8 cellular contexts compared by ENCODE assay signal in the genomic region with DNA sequence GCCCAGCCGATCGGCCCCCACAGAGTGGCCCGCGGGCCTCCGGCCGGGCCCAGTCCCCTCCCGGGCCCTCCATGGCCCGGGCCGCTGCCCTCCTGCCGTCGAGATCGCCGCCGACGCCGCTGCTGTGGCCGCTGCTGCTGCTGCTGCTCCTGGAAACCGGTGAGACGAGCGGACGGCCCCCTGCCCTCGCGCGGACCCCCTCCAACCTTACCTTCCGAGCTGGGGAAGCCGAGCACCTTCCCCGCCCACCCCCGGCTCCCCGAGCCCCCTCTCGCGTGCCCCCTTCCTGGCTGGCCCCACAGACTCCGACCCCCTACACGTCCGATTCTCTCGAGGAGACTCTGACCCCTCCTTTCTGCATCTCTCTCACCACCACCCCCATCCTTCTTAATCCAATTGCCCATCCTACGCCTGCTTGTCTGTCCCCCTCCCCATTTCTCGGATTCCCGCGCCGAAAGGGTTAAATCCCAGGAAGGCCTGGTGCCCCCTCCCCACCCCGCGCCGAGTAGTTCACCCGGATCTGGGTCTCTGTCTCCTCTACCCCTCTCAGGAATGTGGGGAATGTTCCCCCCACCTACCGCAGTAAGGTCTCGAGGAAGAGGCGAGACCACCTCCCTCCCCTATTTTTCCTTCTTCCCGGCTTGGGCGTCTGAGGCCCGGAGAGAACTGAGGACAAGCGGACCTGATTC. TPM values are rescaled to one million over a fixed set of nuclear protein-coding genes. Genes with fewer than 3 reads are reported as not detected.
DNase-seq lines count a peak whose midpoint lies in the region; ATAC-seq, FAIRE-seq and TF ChIP-seq lines count a peak whose summit lies in the region.

No MANE protein-coding gene starts in this region.

- in situ Hi-C loops in astrocyte of the cerebellum (cut with HindIII; ENCODE audit: low sequenced_read_pairs): loop anchor here (25.0 kb wide), 1 partner anchor 134 kb away; no protein-coding TSS in a partner anchor

- CTCF ChIA-PET in A549 (lab: Yijun Ruan, JAX): interaction anchor here (0.7 to 4.5 kb wide), 24 partner anchors 10 to 258 kb away, joined by 3 to 30 read pairs (median 4); partner anchors contain the start of gene BCAM
- CTCF ChIA-PET in HEK293 (lab: Yijun Ruan, JAX): interaction anchor here (0.7 to 1.4 kb wide), 6 partner anchors 39 to 59 kb away, joined by 3 to 6 read pairs (median 4); no protein-coding TSS in a partner anchor

- H3K36me3 ChIP-seq in HEK293 (ENCODE audit: control insufficient read depth in 2 of 2, insufficient read depth in 1 of 2, low read length in 2 of 2) (peaks cover 0 to 4% of the 10 kb centered on the region in 2 experiments; a peak in 1 of 3 replicates), thoracic aorta (no peaks in the 10 kb centered on the region)

- DNase-seq in A549 (ENCODE audit: low read depth in 1 of 2, low spot score in 1 of 2) (no peak), astrocyte of the cerebellum (ENCODE audit: low read depth) (no peak), kidney tubule cell (ENCODE audit: low spot score) (peak; percentile 51), thoracic aorta (ENCODE audit: low spot score) (no peak), NCI-H510A (lab: John Stamatoyannopoulos, UW) (no peak), NCI-H128 (lab: John Stamatoyannopoulos, UW; ENCODE audit: unreplicated experiment) (no peak), NCI-H2107 (lab: John Stamatoyannopoulos, UW) (no peak)

- ATAC-seq in A549 (no peak; a peak in 2 of 6 replicates), thoracic aorta (ENCODE audit: insufficient number of reproducible peaks, low FRiP score, low read depth) (no peak)

- TF ChIP-seq EP300 in A549 (IDR thresholded peaks at IDR 0.05): no peak

- H3K27ac ChIP-seq in A549 (peak overlapping the region; percentile 94 to 95), HEK293 (ENCODE audit: extremely low read depth, low read depth, low read length) (peak overlapping the region; percentile 93), thoracic aorta (peak overlapping the region; percentile 89 to 91)

- no peaks in the 10 kb centered on the region for H3K9me3 ChIP-seq in A549
- H3K9me3 ChIP-seq in HEK293 (ENCODE audit: control insufficient read depth, insufficient read depth, low read depth, low read length): no peaks in the 10 kb centered on the region
- no peaks in the 10 kb centered on the region for H3K9me3 ChIP-seq in thoracic aorta

- TF ChIP-seq RAD21 in A549 (conservative IDR thresholded peaks at IDR 0.05 in 1 of 2, IDR thresholded peaks at IDR 0.05 in 1 of 2): no peak

- POLR2A ChIA-PET in A549 (lab: Yijun Ruan, JAX): interaction anchor here (0.7 to 1.4 kb wide), 7 partner anchors 11 to 123 kb away, joined by 3 to 7 read pairs (median 4); partner anchors contain the start of genes BCAM and TOMM40
- POLR2A ChIA-PET in HEK293 (lab: Yijun Ruan, JAX): interaction anchor here (0.8 to 2.2 kb wide), 8 partner anchors 35 to 193 kb away, joined by 3 to 15 read pairs (median 4); partner anchors contain the start of genes BCAM and TOMM40

- no peak for TF ChIP-seq POLR2A in A549 (IDR thresholded peaks at IDR 0.05; ENCODE audit: low read length)

- no peaks in the 10 kb centered on the region for H3K27me3 ChIP-seq in thoracic aorta (replicated peaks; ENCODE audit: insufficient read depth)

- H3K4me3 ChIP-seq in A549 (peak overlapping the region; percentile 97), HEK293 (ENCODE audit: low read depth, low read length) (peak overlapping the region; percentile 85), astrocyte of the cerebellum (ENCODE audit: low read depth, low read length) (peak overlapping the region; percentile 97), thoracic aorta (peak overlapping the region; percentile 80)

- under 1% methylated on average over 34 of the region's 51 CpGs for WGBS in A549 (ENCODE audit: missing lambda C conversion rate)

- TF ChIP-seq CTCF in A549 (IDR thresholded peaks at IDR 0.05) (no peak), HEK293 (tag by site-specific recombination; IDR thresholded peaks at IDR 0.05) (no peak), astrocyte of the cerebellum (IDR thresholded peaks at IDR 0.05; ENCODE audit: low read depth, low read length, missing control alignments) (no peak), thoracic aorta (IDR thresholded peaks at IDR 0.05) (no peak)

- H3K4me1 ChIP-seq in A549 (peaks cover 37% of the 10 kb centered on the region), HEK293 (ENCODE audit: control insufficient read depth, insufficient read depth, low read length) (peaks cover 25% of the 10 kb centered on the region), thoracic aorta (ENCODE audit: control insufficient read depth in 1 of 2, low read depth in 2 of 2) (peaks cover 16 to 33% of the 10 kb centered on the region in 2 donors)

- peak overlapping the region; percentile 93 for H3K4me2 ChIP-seq in A549

- FAIRE-seq in A549 (lab: Jason Lieb, UNC): no peak

TF ChIP-seq in A549, 52 proteins besides CTCF, POLR2A, EP300 and RAD21:
- TF ChIP-seq ZFP36 (IDR thresholded peaks at IDR 0.05; ENCODE audit: borderline replicate concordance, partially characterized antibody): no peak
- 0 out of 2 replicates have a peak, but pooled peaks have one; percentile 4 for TF ChIP-seq MAZ (IDR thresholded peaks at IDR 0.05; ENCODE audit: borderline replicate concordance, low read depth, low read length)
- TF ChIP-seq, protein P1, sequence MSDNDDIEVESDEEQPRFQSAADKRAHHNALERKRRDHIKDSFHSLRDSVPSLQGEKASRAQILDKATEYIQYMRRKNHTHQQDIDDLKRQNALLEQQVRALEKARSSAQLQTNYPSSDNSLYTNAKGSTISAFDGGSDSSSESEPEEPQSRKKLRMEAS (IDR thresholded peaks at IDR 0.05): 0 out of 2 replicates have a peak, but pooled peaks have one; percentile 28
- TF ChIP-seq BHLHE40 (IDR thresholded peaks at IDR 0.05; ENCODE audit: low read depth, low read length): no peak
- TF ChIP-seq MYC (IDR thresholded peaks at IDR 0.05; ENCODE audit: borderline replicate concordance, low read length): no peak
- TF ChIP-seq GATA3 (IDR thresholded peaks at IDR 0.05; ENCODE audit: borderline replicate concordance): no peak

TF ChIP-seq in HEK293, 187 proteins besides CTCF, POLR2A, EP300 and RAD21 (continues in another document):
- TF ChIP-seq ZBTB10 (tag by site-specific recombination; IDR thresholded peaks at IDR 0.05) (peak; percentile 35; the same call in 1 of the 2 replicates), KLF8 (tag by site-specific recombination; IDR thresholded peaks at IDR 0.05) (no peak), BCL11B (tag by site-specific recombination; IDR thresholded peaks at IDR 0.05; ENCODE audit: low read depth) (no peak), OSR2 (tag by site-specific recombination; IDR thresholded peaks at IDR 0.05) (no peak), GLIS2 (tag by site-specific recombination; IDR thresholded peaks at IDR 0.05) (peak; percentile 64), ZNF121 (tag by site-specific recombination; IDR thresholded peaks at IDR 0.05) (no peak), EGR2 (tag by site-specific recombination; IDR thresholded peaks at IDR 0.05; ENCODE audit: low read depth) (peak; percentile 26; the same call in 1 of the 2 replicates), SCRT1 (tag by site-specific recombination; IDR thresholded peaks at IDR 0.05; ENCODE audit: borderline replicate concordance) (no peak)

RNA-seq across cellular contexts. Expression of gene NECTIN2, which starts 0.5 kb away (rescaled TPM):
- 69.4 and 84.8 TPM in 2 replicates for polyA plus RNA-seq in A549 (2011; rRNA removed)
- polyA plus RNA-seq in A549 (2012; cell fraction: cytosol; rRNA removed): 86.0 and 115 TPM in 2 replicates
- 151 and 174 TPM in 2 replicates for polyA plus RNA-seq in A549 (2012; cell fraction: nucleus; rRNA removed)
- 77.7 to 92.4 TPM (median 89.6 TPM) in 3 replicates for polyA plus RNA-seq in A549 (2017; fragmentation: RNase III; extraction: RNeasy Plus Mini Kit Qiagen cat#74134 plus additional on column Dnase treatment)
- 91.4 and 99.5 TPM in 2 replicates for polyA minus RNA-seq in A549 (2011; rRNA and poly(A)+ RNA removed)
- total RNA-seq in thoracic aorta: 10 to 100 TPM; 61.7 to 84.3 TPM

RNA-seq across cellular contexts. Expression of gene BCAM, which starts 37.7 kb away (rescaled TPM):
- polyA plus RNA-seq in A549 (2011; rRNA removed) (15.2 and 18.4 TPM in 2 replicates), A549 (2017; fragmentation: RNase III; extraction: RNeasy Plus Mini Kit Qiagen cat#74134 plus additional on column Dnase treatment) (77.5 to 102 TPM (median 88.1 TPM) in 3 replicates)
- polyA plus RNA-seq in A549 (2012; cell fraction: cytosol; rRNA removed): 62.2 and 88.1 TPM in 2 replicates
- 183 and 239 TPM in 2 replicates for polyA plus RNA-seq in A549 (2012; cell fraction: nucleus; rRNA removed)
- polyA minus RNA-seq in A549 (2011; rRNA and poly(A)+ RNA removed): 8.1 and 25.5 TPM in 2 replicates
- total RNA-seq in thoracic aorta: 100 to 1,000 TPM in 1 of 2 donors, 10 to 100 TPM in 1; 77.7 to 178 TPM

RNA-seq across cellular contexts. Expression of gene TOMM40, which starts 44.5 kb away (rescaled TPM):
- 83.6 and 92.7 TPM in 2 replicates for polyA plus RNA-seq in A549 (2011; rRNA removed)
- 324 and 402 TPM in 2 replicates for polyA plus RNA-seq in A549 (2012; cell fraction: cytosol; rRNA removed)
- 294 and 420 TPM in 2 replicates for polyA plus RNA-seq in A549 (2012; cell fraction: nucleus; rRNA removed)
- 172 to 201 TPM (median 180 TPM) in 3 replicates for polyA plus RNA-seq in A549 (2017; fragmentation: RNase III; extraction: RNeasy Plus Mini Kit Qiagen cat#74134 plus additional on column Dnase treatment)
- polyA minus RNA-seq in A549 (2011; rRNA and poly(A)+ RNA removed): 120 and 129 TPM in 2 replicates
- total RNA-seq in thoracic aorta: 10 to 100 TPM; 24.9 to 48.5 TPM

RNA-seq across cellular contexts. Expression of gene APOE, which starts 59.0 kb away (rescaled TPM):
- polyA plus RNA-seq in A549 (2011; rRNA removed) (9.4 and 12.5 TPM in 2 replicates), A549 (2017; fragmentation: RNase III; extraction: RNeasy Plus Mini Kit Qiagen cat#74134 plus additional on column Dnase treatment) (16.2 to 31.9 TPM (median 20.2 TPM) in 3 replicates)
- 14.3 and 17.4 TPM in 2 replicates for polyA plus RNA-seq in A549 (2012; cell fraction: cytosol; rRNA removed)
- 32.0 and 33.0 TPM in 2 replicates for polyA plus RNA-seq in A549 (2012; cell fraction: nucleus; rRNA removed)
- polyA minus RNA-seq in A549 (2011; rRNA and poly(A)+ RNA removed): 1.7 and 4.0 TPM in 2 replicates
- total RNA-seq in thoracic aorta: 100 to 1,000 TPM; 111 to 333 TPM
